ENCODE assay signal across 11 cellular contexts in the genomic region with DNA sequence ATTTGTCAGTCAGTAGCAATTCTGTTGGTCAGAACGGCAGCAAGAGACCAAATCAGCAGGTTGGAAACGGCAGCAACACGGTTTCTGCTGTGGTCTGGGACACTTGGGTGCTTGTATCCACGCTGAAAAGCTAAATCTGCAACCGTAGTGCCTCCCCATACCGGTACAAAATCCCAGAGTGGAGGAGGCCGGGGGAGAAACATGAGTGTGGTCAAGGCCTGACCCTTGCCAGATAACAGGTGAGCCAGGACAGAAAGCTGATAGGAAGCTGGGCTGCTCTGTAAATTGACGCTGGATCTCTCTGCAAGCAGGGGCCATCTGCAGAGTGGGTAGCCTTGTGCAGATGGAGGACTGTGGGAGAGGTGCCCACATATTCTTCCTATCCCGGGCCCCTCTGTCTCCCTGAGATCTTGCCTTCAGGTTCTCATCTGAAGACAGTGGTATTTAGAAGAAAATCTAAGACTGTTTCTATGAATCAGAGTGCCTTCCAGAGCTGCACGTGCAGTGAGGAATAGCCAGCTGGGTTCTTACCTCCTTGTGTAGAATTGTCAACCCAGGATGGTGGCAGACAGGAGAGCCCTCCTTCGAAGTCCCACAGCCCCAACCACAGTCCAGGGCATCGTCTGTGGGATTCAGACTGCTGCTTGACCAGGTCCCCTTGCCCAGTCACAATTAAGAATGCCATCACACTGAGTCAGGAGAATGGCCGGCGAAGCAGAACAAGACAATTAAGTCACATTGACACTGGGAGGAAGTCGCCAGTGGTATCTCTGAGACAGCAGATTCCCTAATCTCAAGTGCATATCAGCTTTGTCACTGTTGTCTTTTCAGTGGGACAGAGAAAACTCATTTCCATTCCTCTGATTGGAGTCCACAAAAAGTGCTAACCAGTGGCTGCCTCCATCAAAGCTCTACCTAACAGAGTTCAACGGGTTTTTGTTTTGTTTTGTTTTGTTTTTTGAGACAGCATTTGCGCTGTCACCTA.
DNase-seq lines count a peak whose midpoint lies in the region; ATAC-seq, FAIRE-seq and TF ChIP-seq lines count a peak whose summit lies in the region.
"Had no signal": no experiment of that assay in that cellular context is flagged by ENCODE, and none has a peak within 500 bp of the region (broad histone marks: within the 10 kb centered on the region; RNA-seq: fewer than 3 reads in every experiment).

No MANE protein-coding gene starts in this region.

- H3K4me1 ChIP-seq in HAP-1 = no peaks in the 10 kb centered on the region; the same call in 1 of the 2 replicates

- DNase-seq in A172 (ENCODE audit: low spot score) = peak; percentile 40
- peak; percentile 95 for DNase-seq in RCC 7860 (ENCODE audit: low spot score)
- peak; percentile 35 for DNase-seq in kidney epithelial cell (ENCODE audit: low read depth)
- no peak for DNase-seq in iPS-NIHi11 (ENCODE audit: low spot score)
- DNase-seq in HAP-1 (ENCODE audit: low spot score in 2 of 2) = no peak
- DNase-seq in RKO (ENCODE audit: low spot score) = no peak
- DNase-seq in HT-29 (ENCODE audit: low spot score) = no peak
- DNase-seq: NCI-H2029 treated with DMSO at 0.1 percent for 48 hours, right cardiac atrium had no signal

- FAIRE-seq in RCC 7860 (lab: Jason Lieb, UNC) = peak; percentile 91
- FAIRE-seq: G401.6 had no signal

- peak; percentile 45 for ATAC-seq in GM19463 (IDR thresholded peaks at IDR 0.05; ENCODE audit: unreplicated experiment)

- H3K4me3 ChIP-seq in kidney epithelial cell (ENCODE audit: low read depth, low read length) (no peak overlapping the region), HAP-1 (no peak overlapping the region)

- no peak for TF ChIP-seq CTCF in kidney epithelial cell (IDR thresholded peaks at IDR 0.05; ENCODE audit: insufficient read depth, low read length, poor library complexity, severe bottlenecking)

- in situ Hi-C loops in HAP-1 (cut with MboI; ENCODE audit: low sequenced_read_pairs) = no loop called here

- H3K27me3 ChIP-seq in kidney epithelial cell (ENCODE audit: control insufficient read depth, insufficient read depth, low read length) = no peaks in the 10 kb centered on the region
- no peaks in the 10 kb centered on the region for H3K27me3 ChIP-seq in HAP-1 (ENCODE audit: low read depth)

- no peaks in the 10 kb centered on the region for H3K36me3 ChIP-seq in kidney epithelial cell (ENCODE audit: control insufficient read depth, insufficient read depth, low read length)
- no peaks in the 10 kb centered on the region for H3K36me3 ChIP-seq in HAP-1 (replicated peaks)

- no peaks in the 10 kb centered on the region for H3K9me3 ChIP-seq in HAP-1

Comparison
In these comparisons a context has a peak if more than half of its experiments do, and no peak if none do; other contexts are left out.
1. DNase-seq: peak in A172 (single experiment), RCC 7860 (single experiment) and kidney epithelial cell (single experiment); none in iPS-NIHi11 (single experiment), HAP-1 (0 of 2), RKO (single experiment) and HT-29 (single experiment).